ENCODE assay signal across 13 cellular contexts in the genomic region with DNA sequence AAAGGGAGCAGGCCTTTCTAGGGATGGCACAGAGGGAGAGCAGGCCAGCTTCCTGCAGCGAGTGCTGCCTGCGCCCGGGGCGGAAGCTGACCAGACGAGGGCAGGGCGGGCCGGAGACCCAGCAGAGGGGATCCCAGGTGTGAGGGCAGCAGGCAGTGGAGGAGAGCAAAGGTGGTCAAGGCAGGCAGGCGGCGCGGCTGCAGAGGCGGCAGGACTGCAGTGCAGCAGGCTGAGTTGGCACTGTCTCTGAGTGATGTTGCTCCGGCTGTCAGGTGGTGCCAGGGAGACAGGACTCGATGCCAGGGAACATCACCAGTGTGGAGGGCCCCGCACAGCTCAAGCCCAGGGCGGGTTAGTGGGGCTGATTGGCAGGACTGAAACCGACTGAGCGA. TPM values are rescaled to one million over a fixed set of nuclear protein-coding genes. Genes with fewer than 3 reads are reported as not detected.
A peak's percentile ranks its signal among the peaks of the same experiment; 100 is the strongest.
DNase-seq lines count a peak whose midpoint lies in the region; ATAC-seq and TF ChIP-seq lines count a peak whose summit lies in the region.
"Had no signal": no experiment of that assay in that cellular context is flagged by ENCODE, and none has a peak within 500 bp of the region (broad histone marks: within the 10 kb centered on the region; RNA-seq: fewer than 3 reads in every experiment).

No MANE protein-coding gene starts in this region.

- H4K20me1 ChIP-seq in osteoblast (ENCODE audit: insufficient read depth, low read length) = no peaks in the 10 kb centered on the region

- peaks cover 40% of the 10 kb centered on the region for H3K4me1 Mint-ChIP-seq in dendritic cell treated with granulocyte-macrophage colony-stimulating factor and Interleukin-4, amounts not matched to agents 40 ng/mL and 50 ng/mL, for 4 days (ENCODE audit: low read depth)

- no peak overlapping the region for H3K4me2 ChIP-seq in osteoblast (ENCODE audit: insufficient read depth, low read length)

- H3K27me3 Mint-ChIP-seq in dendritic cell treated with granulocyte-macrophage colony-stimulating factor and Interleukin-4, amounts not matched to agents 40 ng/mL and 50 ng/mL, for 4 days = peaks cover 65% of the 10 kb centered on the region

- peaks cover 20% of the 10 kb centered on the region for H3K4me1 ChIP-seq in osteoblast (ENCODE audit: insufficient read depth, low read length)

- peak; percentile 26 for TF ChIP-seq CTCF in osteoblast (IDR thresholded peaks at IDR 0.05; ENCODE audit: extremely low read depth, low read depth, low read length)

- no peaks in the 10 kb centered on the region for H3K36me3 Mint-ChIP-seq in dendritic cell treated with granulocyte-macrophage colony-stimulating factor and Interleukin-4, amounts not matched to agents 40 ng/mL and 50 ng/mL, for 4 days (ENCODE audit: low read depth)

- H3K4me3 ChIP-seq in osteoblast (ENCODE audit: insufficient read depth, low read length) = no peak overlapping the region
- H3K4me3 ChIP-seq: cardiac muscle cell, prostate gland, tibial artery had no signal

- intact Hi-C loops in dendritic cell treated with granulocyte-macrophage colony-stimulating factor and Interleukin-4, amounts not matched to agents 40 ng/mL and 50 ng/mL, for 4 days (cut with micrococcal nuclease) = no loop called here

- no peaks in the 10 kb centered on the region for H3K36me3 ChIP-seq in osteoblast (ENCODE audit: insufficient read depth, low read length)
- H3K36me3 ChIP-seq: cardiac muscle cell, prostate gland, tibial artery had no signal

- DNase-seq in Ammon's horn (ENCODE audit: low spot score) (peak; percentile 54), NCI-H446 treated with DMSO at 0.1 percent for 48 hours (lab: John Stamatoyannopoulos, UW) (peak; percentile 41), osteoblast (ENCODE audit: insufficient read length, low spot score, missing footprints) (peak; percentile 34), ecto neural progenitor cell (ENCODE audit: low spot score) (no peak), NCI-H774 (lab: John Stamatoyannopoulos, UW) (no peak), D341Med (ENCODE audit: low spot score) (no peak)
- DNase-seq: activated T-cell treated with anti-CD3 and anti-CD28 coated beads, Interleukin-2, amount 50 U/mL, for 48 hours; GF-D8 had no signal

- TF ChIP-seq POLR2A in GM18505 (IDR thresholded peaks at IDR 0.05; ENCODE audit: borderline replicate concordance, extremely low read depth, insufficient read depth, insufficient read length) = no peak

- H3K79me2 ChIP-seq in osteoblast (ENCODE audit: insufficient read depth, low read length) = no peaks in the 10 kb centered on the region

- H2AFZ ChIP-seq in osteoblast (ENCODE audit: low read length) = no peak overlapping the region

- H3K4me3 Mint-ChIP-seq in dendritic cell treated with granulocyte-macrophage colony-stimulating factor and Interleukin-4, amounts not matched to agents 40 ng/mL and 50 ng/mL, for 4 days = no peak overlapping the region

- H3K9me3 Mint-ChIP-seq in dendritic cell treated with granulocyte-macrophage colony-stimulating factor and Interleukin-4, amounts not matched to agents 40 ng/mL and 50 ng/mL, for 4 days = no peaks in the 10 kb centered on the region

- no peaks in the 10 kb centered on the region for H3K27me3 ChIP-seq in osteoblast (ENCODE audit: insufficient read depth, low read length)
- H3K27me3 ChIP-seq: cardiac muscle cell, tibial artery had no signal

- peak overlapping the region; percentile 72 for H3K27ac Mint-ChIP-seq in dendritic cell treated with granulocyte-macrophage colony-stimulating factor and Interleukin-4, amounts not matched to agents 40 ng/mL and 50 ng/mL, for 4 days

- ATAC-seq in GM18505 (IDR thresholded peaks at IDR 0.05; ENCODE audit: unreplicated experiment) = no peak

- H3K27ac ChIP-seq in osteoblast (ENCODE audit: low read depth, low read length) = peak overlapping the region; percentile 6
- H3K27ac ChIP-seq: cardiac muscle cell, prostate gland had no signal

- no peaks in the 10 kb centered on the region for H3K9me3 ChIP-seq in osteoblast (ENCODE audit: low read depth, low read length)
- H3K9me3 ChIP-seq: prostate gland, tibial artery had no signal

RNA-seq across cellular contexts. Expression of a gene that starts 22.3 kb away (rescaled TPM):
- total RNA-seq in osteoblast = 91.3 and 107 TPM in 2 replicates

Comparison
In these comparisons a context has a peak if more than half of its experiments do, and no peak if none do; other contexts are left out.
1. DNase-seq: peak in Ammon's horn (single experiment), NCI-H446 treated with DMSO at 0.1 percent for 48 hours (single experiment) and osteoblast (single experiment); none in ecto neural progenitor cell (single experiment), NCI-H774 (single experiment) and D341Med (single experiment).